In genomic region chr17:48503747-48504146, GRCh38 we compare ENCODE assay signal across 1 cellular context.
A peak's percentile ranks its signal among the peaks of the same experiment; 100 is the strongest.
TF ChIP-seq lines count a peak whose summit lies in the region.

No MANE protein-coding gene starts in this region.

TF ChIP-seq in SK-N-SH, 30 proteins besides CTCF, POLR2A, EP300 and RAD21:
- peak; percentile 29 for TF ChIP-seq PBX3 (IDR thresholded peaks at IDR 0.05)
- TF ChIP-seq FOSL2 (IDR thresholded peaks at IDR 0.05; ENCODE audit: borderline replicate concordance, low read depth), result no peak
